ENCODE assay signal across 23 cellular contexts in the genomic region with DNA sequence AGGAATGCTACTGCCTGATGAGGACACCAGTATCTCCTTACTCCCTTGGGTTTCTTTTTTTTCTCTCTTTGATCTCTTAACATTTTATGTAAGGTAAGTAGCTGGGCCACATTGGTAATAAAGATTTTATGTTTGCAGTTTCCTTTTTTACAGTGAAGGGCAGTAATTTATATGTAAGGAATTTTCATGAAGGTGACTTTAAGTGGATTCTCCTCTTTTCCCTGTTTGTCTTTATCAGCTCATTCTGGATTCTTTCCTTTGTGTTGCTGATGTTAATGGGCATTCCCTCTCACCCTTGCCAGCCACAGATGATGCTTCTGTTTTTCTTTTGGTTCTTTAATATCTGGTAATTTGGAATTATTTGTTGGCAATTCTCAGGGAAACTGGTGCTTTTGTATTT.
"Had no signal": no experiment of that assay in that cellular context is flagged by ENCODE, and none has a peak within 500 bp of the region (broad histone marks: within the 10 kb centered on the region; RNA-seq: fewer than 3 reads in every experiment).

No MANE protein-coding gene starts in this region.

- H3K36me3 Mint-ChIP-seq: activated naive CD4-positive, alpha-beta T cell treated with anti-CD3 and anti-CD28 coated beads, Interleukin-2, amount 10 ng/mL, durations not matched to agents 7 days and 5 days had no signal

- H3K36me3 ChIP-seq: right lobe of liver, thoracic aorta, upper lobe of right lung had no signal

- H3K27ac Mint-ChIP-seq: activated B cell treated with CpG ODN at 0.5 μM for 24 hours; activated CD4-positive, alpha-beta T cell treated with anti-CD3 and anti-CD28 coated beads for 36 hours; activated naive CD4-positive, alpha-beta T cell treated with anti-CD3 and anti-CD28 coated beads, Interleukin-2, amount 10 ng/mL, durations not matched to agents 7 days and 5 days; activated naive CD8-positive, alpha-beta T cell treated with anti-CD3 and anti-CD28 coated beads, Interleukin-2, amount 50 U/mL, for 24 hours; T-helper 1 cell treated with Interleukin-12 subunit alpha and Interleukin-12 subunit beta and Interleukin-4 antibody, amounts not matched to agents 30 μg/mL and 1 μg/mL, for 36 hours had no signal

- H3K4me3 ChIP-seq: body of pancreas, mucosa of descending colon, right lobe of liver, thoracic aorta, upper lobe of right lung had no signal

- H3K9me3 ChIP-seq: body of pancreas, mucosa of descending colon, right lobe of liver, thoracic aorta, upper lobe of right lung had no signal

- H3K27me3 ChIP-seq: body of pancreas, right lobe of liver, upper lobe of right lung had no signal

- H3K27ac ChIP-seq: right lobe of liver, thoracic aorta, upper lobe of right lung had no signal

- DNase-seq: activated B cell treated with CpG ODN at 0.5 μM for 24 hours; activated CD4-positive, alpha-beta T cell treated with anti-CD3 and anti-CD28 coated beads for 36 hours; activated CD4-positive, alpha-beta T cell treated with anti-CD3 and anti-CD28 coated beads, Interleukin-2, amount 50 U/mL, for 4 hours; activated CD8-positive, alpha-beta memory T cell treated with anti-CD3 and anti-CD28 coated beads for 24 hours; activated CD8-positive, alpha-beta memory T cell treated with anti-CD3 and anti-CD28 coated beads, Interleukin-2, amount 50 U/mL, for 48 hours; activated effector memory CD4-positive, alpha-beta T cell treated with anti-CD3 and anti-CD28 coated beads, Interleukin-2, amount 50 U/mL, for 16 hours; activated naive CD4-positive, alpha-beta T cell treated with anti-CD3 and anti-CD28 coated beads, Interleukin-2, amount 10 ng/mL, durations not matched to agents 7 days and 5 days; activated naive CD8-positive, alpha-beta T cell treated with anti-CD3 and anti-CD28 coated beads, Interleukin-2, amount 50 U/mL, for 24 hours; activated T-cell treated with anti-CD3 and anti-CD28 coated beads, Interleukin-2, amount 50 U/mL, for 4 hours; body of pancreas; erythroblast; foreskin fibroblast; left ventricle myocardium superior; mucosa of descending colon; nephron progenitor cell; nucleus accumbens; right lobe of liver; stimulated activated CD4-positive, alpha-beta T cell treated with anti-CD3 and anti-CD28 coated beads, Interleukin-4, amount 100 ng/mL, for 1 hour; stimulated activated naive CD4-positive, alpha-beta T cell treated with Interleukin-2 at 50 U/mL for 16 hours; T1000; upper lobe of right lung had no signal

- ATAC-seq: activated CD4-positive, alpha-beta T cell treated with anti-CD3 and anti-CD28 coated beads for 36 hours; activated naive CD8-positive, alpha-beta T cell treated with anti-CD3 and anti-CD28 coated beads, Interleukin-2, amount 50 U/mL, for 24 hours; activated T-cell treated with anti-CD3 and anti-CD28 coated beads, Interleukin-2, amount 50 U/mL, for 4 hours; body of pancreas; left ventricle myocardium superior; mucosa of descending colon; right lobe of liver; upper lobe of right lung had no signal

- H3K9me3 Mint-ChIP-seq: activated naive CD4-positive, alpha-beta T cell treated with anti-CD3 and anti-CD28 coated beads, Interleukin-2, amount 10 ng/mL, durations not matched to agents 7 days and 5 days; activated naive CD8-positive, alpha-beta T cell treated with anti-CD3 and anti-CD28 coated beads, Interleukin-2, amount 50 U/mL, for 24 hours; nephron progenitor cell; T-helper 1 cell treated with Interleukin-12 subunit alpha and Interleukin-12 subunit beta and Interleukin-4 antibody, amounts not matched to agents 30 μg/mL and 1 μg/mL, for 36 hours had no signal

- H3K4me3 Mint-ChIP-seq: activated B cell treated with CpG ODN at 0.5 μM for 24 hours; activated CD4-positive, alpha-beta T cell treated with anti-CD3 and anti-CD28 coated beads for 36 hours; activated naive CD4-positive, alpha-beta T cell treated with anti-CD3 and anti-CD28 coated beads, Interleukin-2, amount 10 ng/mL, durations not matched to agents 7 days and 5 days; activated naive CD8-positive, alpha-beta T cell treated with anti-CD3 and anti-CD28 coated beads, Interleukin-2, amount 50 U/mL, for 24 hours; activated T-cell treated with anti-CD3 and anti-CD28 coated beads, Interleukin-2, amount 50 U/mL, for 4 hours; nephron progenitor cell; T-helper 1 cell treated with Interleukin-12 subunit alpha and Interleukin-12 subunit beta and Interleukin-4 antibody, amounts not matched to agents 30 μg/mL and 1 μg/mL, for 36 hours had no signal
